Comparison of ENCODE assay signal across 8 cellular contexts in the genomic region with DNA sequence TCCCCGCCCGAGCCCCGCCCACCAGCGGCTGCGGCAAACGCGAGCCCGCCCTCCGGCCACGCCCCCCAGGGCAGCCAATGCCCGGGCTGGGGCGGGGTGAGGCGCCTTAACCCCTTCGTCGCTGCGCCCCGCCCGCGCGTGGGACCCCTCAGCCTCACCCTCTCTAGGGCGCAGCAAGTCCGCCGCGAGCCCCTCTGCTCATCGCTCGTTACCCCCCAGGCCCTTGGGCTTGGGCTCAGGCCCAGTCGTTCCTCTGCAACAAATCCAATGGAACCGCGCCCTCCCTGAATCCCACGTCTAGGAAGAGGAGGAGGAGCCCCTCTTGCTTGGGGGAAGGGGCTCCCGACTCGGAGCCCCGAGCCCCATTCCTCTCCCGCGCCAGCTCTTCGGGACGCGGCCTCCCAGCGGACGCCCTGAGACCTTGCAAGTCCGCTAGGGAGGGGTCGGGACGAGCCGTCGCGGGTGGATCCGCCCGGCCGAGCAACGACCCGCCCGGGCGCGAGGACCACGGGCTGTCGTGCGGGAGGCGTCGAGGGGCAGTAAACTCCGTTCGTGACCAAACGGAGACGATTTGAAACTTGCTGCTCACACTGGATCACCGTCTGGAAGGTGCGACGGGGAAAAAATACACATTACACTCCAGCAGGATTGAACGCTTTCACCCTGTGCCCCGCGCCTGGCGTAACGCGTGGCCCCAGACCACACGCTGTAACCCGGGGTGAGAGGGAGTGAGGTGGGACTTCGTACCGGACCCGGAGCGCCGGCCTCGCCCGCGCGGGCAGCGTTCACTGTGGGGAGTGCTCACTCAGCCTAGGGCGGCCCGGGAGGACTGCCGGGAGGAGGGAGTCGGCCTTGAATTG. TPM values are rescaled to one million over a fixed set of nuclear protein-coding genes. Genes with fewer than 3 reads are reported as not detected.
DNase-seq lines count a peak whose midpoint lies in the region; ATAC-seq and TF ChIP-seq lines count a peak whose summit lies in the region.

No MANE protein-coding gene starts in this region.

- peak; percentile 87 for ATAC-seq in GM21619 (IDR thresholded peaks at IDR 0.05; ENCODE audit: unreplicated experiment)

- H3K4me3 ChIP-seq in Jurkat, Clone E6-1 (ENCODE audit: low read length): peak overlapping the region; percentile 79

- CTCF ChIA-PET in RWPE1 (lab: Yijun Ruan, JAX): no interaction called here

- TF ChIP-seq CTCF in RWPE1 (conservative IDR thresholded peaks at IDR 0.05; ENCODE audit: low read depth) (no peak; the same call in 1 of the 2 replicates), nephron progenitor cell (IDR thresholded peaks at IDR 0.05) (peak; percentile 17)

- no peaks in the 10 kb centered on the region for H3K36me3 Mint-ChIP-seq in nephron progenitor cell (ENCODE audit: low read depth)
- H3K36me3 Mint-ChIP-seq in stimulated activated naive CD8-positive, alpha-beta T cell treated with anti-CD3 and anti-CD28 coated beads, Interleukin-15, Interleukin-2, amounts not matched to agents 100 ng/mL and 50 ng/mL, for 24 hours (ENCODE audit: low read depth): no peaks in the 10 kb centered on the region

- H3K27me3 Mint-ChIP-seq in nephron progenitor cell (ENCODE audit: low read depth, poor library complexity): peaks cover 38% of the 10 kb centered on the region
- H3K27me3 Mint-ChIP-seq in stimulated activated naive CD8-positive, alpha-beta T cell treated with anti-CD3 and anti-CD28 coated beads, Interleukin-15, Interleukin-2, amounts not matched to agents 100 ng/mL and 50 ng/mL, for 24 hours: peaks cover 37% of the 10 kb centered on the region

- no peaks in the 10 kb centered on the region for H3K9me3 Mint-ChIP-seq in nephron progenitor cell
- H3K9me3 Mint-ChIP-seq in stimulated activated naive CD8-positive, alpha-beta T cell treated with anti-CD3 and anti-CD28 coated beads, Interleukin-15, Interleukin-2, amounts not matched to agents 100 ng/mL and 50 ng/mL, for 24 hours: no peaks in the 10 kb centered on the region

- DNase-seq in DMS 273 treated with DMSO at 0.1 percent for 48 hours (lab: John Stamatoyannopoulos, UW) (peak; percentile 28), RWPE1 (ENCODE audit: low spot score) (peak; percentile 94), fibroblast of the conjunctiva (ENCODE audit: low read depth) (peak; percentile 47), nephron progenitor cell (peak; percentile 98)
- DNase-seq in Jurkat, Clone E6-1 (ENCODE audit: low read depth, low spot score): peak; percentile 72
- peak; percentile 96 for DNase-seq in activated effector memory CD4-positive, alpha-beta T cell treated with anti-CD3 and anti-CD28 coated beads, Interleukin-2, amount 50 U/mL, for 16 hours

- POLR2A ChIA-PET in RWPE1 (lab: Yijun Ruan, JAX; ENCODE audit: low non-redundant PET): no interaction called here

- H3K4me1 Mint-ChIP-seq in nephron progenitor cell: peaks cover 28% of the 10 kb centered on the region
- H3K4me1 Mint-ChIP-seq in stimulated activated naive CD8-positive, alpha-beta T cell treated with anti-CD3 and anti-CD28 coated beads, Interleukin-15, Interleukin-2, amounts not matched to agents 100 ng/mL and 50 ng/mL, for 24 hours (ENCODE audit: low read depth): peaks cover 8% of the 10 kb centered on the region

- H3K27ac Mint-ChIP-seq in nephron progenitor cell: peak overlapping the region; percentile 98
- H3K27ac Mint-ChIP-seq in stimulated activated naive CD8-positive, alpha-beta T cell treated with anti-CD3 and anti-CD28 coated beads, Interleukin-15, Interleukin-2, amounts not matched to agents 100 ng/mL and 50 ng/mL, for 24 hours: peak overlapping the region; percentile 36

- peak overlapping the region; percentile 91 for H3K4me3 Mint-ChIP-seq in nephron progenitor cell
- H3K4me3 Mint-ChIP-seq in stimulated activated naive CD8-positive, alpha-beta T cell treated with anti-CD3 and anti-CD28 coated beads, Interleukin-15, Interleukin-2, amounts not matched to agents 100 ng/mL and 50 ng/mL, for 24 hours: peak overlapping the region; percentile 81

- peak overlapping the region; percentile 40 for H3K27ac ChIP-seq in RWPE1

RNA-seq across cellular contexts. Expression of gene LZTS3, which starts 0.5 kb away (rescaled TPM):
- 2.5 TPM for polyA plus RNA-seq in Jurkat, Clone E6-1 (2012; ENCODE audit: insufficient read depth, insufficient read length)

RNA-seq across cellular contexts. Expression of gene FASTKD5, which starts 14.1 kb away (rescaled TPM):
- polyA plus RNA-seq in Jurkat, Clone E6-1 (2012; ENCODE audit: insufficient read depth, insufficient read length): 18.1 TPM

RNA-seq across cellular contexts. Expression of gene UBOX5, which starts 14.1 kb away (rescaled TPM):
- polyA plus RNA-seq in Jurkat, Clone E6-1 (2012; ENCODE audit: insufficient read depth, insufficient read length): 3.4 TPM

RNA-seq across cellular contexts. Expression of gene DDRGK1, which starts 30.7 kb away (rescaled TPM):
- polyA plus RNA-seq in Jurkat, Clone E6-1 (2012; ENCODE audit: insufficient read depth, insufficient read length): 55.0 TPM

RNA-seq across cellular contexts. Expression of gene ITPA, which starts 35.5 kb away (rescaled TPM):
- polyA plus RNA-seq in Jurkat, Clone E6-1 (2012; ENCODE audit: insufficient read depth, insufficient read length): 83.0 TPM

Comparison
In these comparisons a context has a peak if more than half of its experiments do, and no peak if none do; other contexts are left out.
1. Peak in every context shown above with its lines: DNase-seq, ATAC-seq, H3K4me3 ChIP-seq and H3K27ac ChIP-seq.
2. DNase-seq: peak in every context shown above with its lines; median percentile 98 in nephron progenitor cell; 96 in activated effector memory CD4-positive, alpha-beta T cell treated with anti-CD3 and anti-CD28 coated beads, Interleukin-2, amount 50 U/mL, for 16 hours; 94 in RWPE1; 72 in Jurkat, Clone E6-1; 47 in fibroblast of the conjunctiva; 28 in DMS 273 treated with DMSO at 0.1 percent for 48 hours.